ENCODE assay signal across 8 cellular contexts in genomic region chr2:102355526-102356380, GRCh38. TPM values are rescaled to one million over a fixed set of nuclear protein-coding genes. Genes with fewer than 3 reads are reported as not detected.
DNase-seq lines count a peak whose midpoint lies in the region; ATAC-seq lines count a peak whose summit lies in the region.

A gene with protein sequence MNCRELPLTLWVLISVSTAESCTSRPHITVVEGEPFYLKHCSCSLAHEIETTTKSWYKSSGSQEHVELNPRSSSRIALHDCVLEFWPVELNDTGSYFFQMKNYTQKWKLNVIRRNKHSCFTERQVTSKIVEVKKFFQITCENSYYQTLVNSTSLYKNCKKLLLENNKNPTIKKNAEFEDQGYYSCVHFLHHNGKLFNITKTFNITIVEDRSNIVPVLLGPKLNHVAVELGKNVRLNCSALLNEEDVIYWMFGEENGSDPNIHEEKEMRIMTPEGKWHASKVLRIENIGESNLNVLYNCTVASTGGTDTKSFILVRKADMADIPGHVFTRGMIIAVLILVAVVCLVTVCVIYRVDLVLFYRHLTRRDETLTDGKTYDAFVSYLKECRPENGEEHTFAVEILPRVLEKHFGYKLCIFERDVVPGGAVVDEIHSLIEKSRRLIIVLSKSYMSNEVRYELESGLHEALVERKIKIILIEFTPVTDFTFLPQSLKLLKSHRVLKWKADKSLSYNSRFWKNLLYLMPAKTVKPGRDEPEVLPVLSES (plus strand): TSS chr2:102355796. CDS start chr2:102362661, 6,865 bp downstream.

- intact Hi-C loops in left colon (cut with DNase I, micrococcal nuclease) = loop anchor here in 1 of 2 donors (10.0 kb wide), 1 partner anchor 101 kb away; no protein-coding TSS in a partner anchor

- peak; percentile 16 to 35 for DNase-seq in NCI-H2081 (lab: John Stamatoyannopoulos, UW)
- DNase-seq in NCI-H2081 treated with DMSO at 0.1 percent for 48 hours (lab: John Stamatoyannopoulos, UW) = no peak
- DNase-seq in NCI-H1105 treated with DMSO at 0.1 percent for 48 hours (lab: John Stamatoyannopoulos, UW) = peak; percentile 55
- DNase-seq in activated CD4-positive, CD25-positive, alpha-beta regulatory T cell treated with anti-CD3 and anti-CD28 coated beads, Interleukin-2, amount 50 U/mL, for 16 hours (ENCODE audit: low read depth, low spot score) = peak; percentile 44
- DNase-seq in cerebellum (ENCODE audit: low spot score) = peak; percentile 6
- DNase-seq in left colon = peak; percentile 59 to 83
- DNase-seq in stimulated activated CD4-positive, alpha-beta T cell treated with anti-CD3 and anti-CD28 coated beads, Interleukin-1b, Interleukin-23, amount 100 ng/mL, for 4 hours (ENCODE audit: low read depth in 2 of 2) = peak; percentile 55 to 67

- ATAC-seq in HG02642 (IDR thresholded peaks at IDR 0.05; ENCODE audit: poor library complexity, unreplicated experiment) = peak; percentile 94
- ATAC-seq in left colon = peak; percentile 99

RNA-seq across cellular contexts. Expression of the gene that starts here (rescaled TPM):
- total RNA-seq in cerebellum (0.09 TPM), left colon (1 to 10 TPM; 3.0 to 3.2 TPM)

Comparison
In these comparisons a context has a peak if more than half of its experiments do, and no peak if none do; other contexts are left out.
1. Peak in DNase-seq in cerebellum; RNA of the gene not detected or under 1 TPM.